Comparison of ENCODE assay signal across 12 cellular contexts in genomic region chr1:109615879-109616278, GRCh38. TPM values are rescaled to one million over a fixed set of nuclear protein-coding genes. Genes with fewer than 3 reads are reported as not detected.
A peak's percentile ranks its signal among the peaks of the same experiment; 100 is the strongest.
DNase-seq lines count a peak whose midpoint lies in the region; ATAC-seq, FAIRE-seq and TF ChIP-seq lines count a peak whose summit lies in the region.
"Had no signal": no experiment of that assay in that cellular context is flagged by ENCODE, and none has a peak within 500 bp of the region (broad histone marks: within the 10 kb centered on the region; RNA-seq: fewer than 3 reads in every experiment).

No MANE protein-coding gene starts in this region.

- H3K27ac Mint-ChIP-seq in activated CD4-positive, alpha-beta memory T cell treated with anti-CD3 and anti-CD28 coated beads for 36 hours: peak overlapping the region; percentile 76

- TF ChIP-seq EP300 in HepG2 (IDR thresholded peaks at IDR 0.05; ENCODE audit: low read depth in 2 of 2, low read length in 2 of 2): no peak
- no peak for TF ChIP-seq EP300 in HepG2 (CRISPR knock-in tag; IDR thresholded peaks at IDR 0.05; ENCODE audit: borderline replicate concordance)
- peak in 1 of 4 donors; percentile 60 for TF ChIP-seq EP300 in upper lobe of left lung (IDR thresholded peaks at IDR 0.05)

- no peaks in the 10 kb centered on the region; a peak in 1 of 5 replicates for H3K27me3 ChIP-seq in HepG2 (ENCODE audit: control insufficient read depth in 1 of 2, insufficient read depth in 2 of 2, low read length in 2 of 2)
- no peaks in the 10 kb centered on the region for H3K27me3 ChIP-seq in upper lobe of left lung

- H4K20me1 ChIP-seq in HepG2 (ENCODE audit: insufficient read depth, low read length): peaks cover under 1% of the 10 kb centered on the region; the same call in 1 of the 2 replicates

- ATAC-seq in Right ventricle myocardium superior (ENCODE audit: poor library complexity) (peak; percentile 15), Right ventricle myocardium inferior (no peak), HepG2 (no peak), upper lobe of left lung (ENCODE audit: low FRiP score in 2 of 2) (peak; percentile 61 to 70), GM18520 (IDR thresholded peaks at IDR 0.05; ENCODE audit: unreplicated experiment) (no peak), HG03457 (IDR thresholded peaks at IDR 0.05; ENCODE audit: unreplicated experiment) (no peak), GM18861 (IDR thresholded peaks at IDR 0.05; ENCODE audit: unreplicated experiment) (no peak)

- no peaks in the 10 kb centered on the region for H3K36me3 Mint-ChIP-seq in activated CD4-positive, alpha-beta memory T cell treated with anti-CD3 and anti-CD28 coated beads for 36 hours

- POLR2A ChIA-PET in activated CD4-positive, alpha-beta memory T cell treated with anti-CD3 and anti-CD28 coated beads for 36 hours (lab: Charles Lee): interaction anchor here (0.8 to 2.2 kb wide), 2 partner anchors 67 to 109 kb away, joined by 3 to 11 read pairs; partner anchors contain the start of gene GNAI3
- POLR2A ChIA-PET in HepG2 (lab: Yijun Ruan, JAX): interaction anchor here (2.4 kb wide), 1 partner anchor 67 kb away, joined by 24 read pairs; the partner anchor contains the start of gene GNAI3

- H3K9me3 ChIP-seq in HepG2 (ENCODE audit: low read length): no peaks in the 10 kb centered on the region
- H3K9me3 ChIP-seq in upper lobe of left lung: no peaks in the 10 kb centered on the region

- TF ChIP-seq POLR2A in HepG2 (IDR thresholded peaks at IDR 0.05; ENCODE audit: insufficient read depth in 1 of 2, low read depth in 2 of 2, low read length in 2 of 2): no peak
- peak in 1 of 4 donors; percentile 62 for TF ChIP-seq POLR2A in upper lobe of left lung (IDR thresholded peaks at IDR 0.05)

- H3K27ac ChIP-seq in HepG2 (ENCODE audit: extremely low read length, insufficient read depth, low read length) (no peak overlapping the region), upper lobe of left lung (peak overlapping the region; percentile 72 to 85 (median 78))

- H3K36me3 ChIP-seq in HepG2 (replicated peaks in 1 of 2; ENCODE audit: control insufficient read depth in 1 of 2, insufficient read depth in 2 of 2, low read length in 2 of 2): no peaks in the 10 kb centered on the region
- no peaks in the 10 kb centered on the region for H3K36me3 ChIP-seq in upper lobe of left lung

- CTCF ChIA-PET in activated CD4-positive, alpha-beta memory T cell treated with anti-CD3 and anti-CD28 coated beads for 36 hours (lab: Charles Lee): interaction anchor here (1.5 to 6.1 kb wide), 5 partner anchors 14 to 84 kb away, joined by 4 to 34 read pairs (median 11); partner anchors contain the start of gene GNAI3
- CTCF ChIA-PET in HepG2 (lab: Yijun Ruan, JAX; ENCODE audit: low intra/inter-chr PET ratio, low total read pairs): no interaction called here

- no TSS peak for BruUV-seq in HepG2 (replicated peaks; lab: Mats Ljungman, UMichigan)

- WGBS in HepG2 (ENCODE audit: low lambda C conversion rate): 11% methylated on average over 3 of the region's 3 CpGs
- WGBS in upper lobe of left lung, 2 donors: 37 to 38% methylated on average over 3 of the region's 3 CpGs

- H3K4me1 ChIP-seq in HepG2 (ENCODE audit: insufficient read depth, low read length) (peaks cover 65% of the 10 kb centered on the region), upper lobe of left lung (peaks cover 19 to 48% (median 38%) of the 10 kb centered on the region in 4 donors)

- peak overlapping the region; percentile 69 for H3K4me2 ChIP-seq in HepG2 (ENCODE audit: low read depth, low read length)

- intact Hi-C loops in Right ventricle myocardium superior (cut with DNase I): no loop called here
- intact Hi-C loops in Right ventricle myocardium inferior (cut with DNase I): loop anchor here (5.0 kb wide), 1 partner anchor 39 kb away; no protein-coding TSS in a partner anchor
- intact Hi-C loops in activated CD4-positive, alpha-beta memory T cell treated with anti-CD3 and anti-CD28 coated beads for 36 hours (cut with micrococcal nuclease): loop anchor here (5.0 kb wide), 1 partner anchor 124 kb away; the partner anchor contains the start of gene CYB561D1
- intact Hi-C loops in HepG2 (cut with micrococcal nuclease; ENCODE audit: unreplicated experiment): loop anchor here (1.0 kb wide), 1 partner anchor 41 kb away; no protein-coding TSS in a partner anchor

- DNase-seq in Right ventricle myocardium superior (no peak), Right ventricle myocardium inferior (ENCODE audit: missing footprints) (no peak), HepG2 (ENCODE audit: low spot score) (no peak), upper lobe of left lung (peak in 1 of 2 donors; percentile 71)
- no peak for DNase-seq in activated CD4-positive, alpha-beta memory T cell treated with anti-CD3 and anti-CD28 coated beads for 36 hours
- DNase-seq: activated CD4-positive, CD25-positive, alpha-beta regulatory T cell; NCI-H524 treated with DMSO at 0.1 percent for 48 hours had no signal

- in situ Hi-C loops in HepG2 (cut with HindIII; ENCODE audit: extremely low pct_ligation_motif_present, low pct_unique_long_range_greater_than_20kb): no loop called here

- H3K9me3 Mint-ChIP-seq in activated CD4-positive, alpha-beta memory T cell treated with anti-CD3 and anti-CD28 coated beads for 36 hours: no peaks in the 10 kb centered on the region

- H3K4me1 Mint-ChIP-seq in activated CD4-positive, alpha-beta memory T cell treated with anti-CD3 and anti-CD28 coated beads for 36 hours (ENCODE audit: low read depth): peaks cover 33% of the 10 kb centered on the region

- no peak overlapping the region for H3K4me3 Mint-ChIP-seq in activated CD4-positive, alpha-beta memory T cell treated with anti-CD3 and anti-CD28 coated beads for 36 hours

- no peak overlapping the region for H3K9ac ChIP-seq in HepG2 (ENCODE audit: insufficient read depth, low read depth, low read length)

- TF ChIP-seq CTCF in HepG2 (CRISPR knock-in tag; IDR thresholded peaks at IDR 0.05) (no peak), upper lobe of left lung (IDR thresholded peaks at IDR 0.05) (no peak)

- H3K4me3 ChIP-seq in HepG2 (replicated peaks in 1 of 3; ENCODE audit: insufficient read depth in 1 of 3, low read depth in 2 of 3, low read length in 3 of 3) (peak overlapping the region in 1 of 3 experiments; percentile 25; a peak in 1 of 6 replicates), upper lobe of left lung (no peak overlapping the region)

- TF ChIP-seq RAD21 in HepG2 (CRISPR knock-in tag; IDR thresholded peaks at IDR 0.05): no peak

- FAIRE-seq in HepG2 (lab: Jason Lieb, UNC): peak; percentile 42
- FAIRE-seq: frontal cortex had no signal

- H3K79me2 ChIP-seq in HepG2 (ENCODE audit: insufficient read depth, low read length): peaks cover 15% of the 10 kb centered on the region

- H3K27me3 Mint-ChIP-seq in activated CD4-positive, alpha-beta memory T cell treated with anti-CD3 and anti-CD28 coated beads for 36 hours: no peaks in the 10 kb centered on the region

- H2AFZ ChIP-seq in HepG2 (ENCODE audit: low read length): peak overlapping the region; percentile 48

RNA-seq across cellular contexts. Expression of gene GNAT2, which starts 3.5 kb away (rescaled TPM):
- total RNA-seq in Right ventricle myocardium superior: not detected
- total RNA-seq in Right ventricle myocardium inferior: not detected
- total RNA-seq in activated CD4-positive, alpha-beta memory T cell treated with anti-CD3 and anti-CD28 coated beads for 36 hours: under 1 TPM; 0.29 to 0.31 TPM
- total RNA-seq in HepG2 (2016; rRNA removed; fragmentation: Illumina TruSeq; extraction: Trizol): 0.20 and 0.24 TPM in 2 replicates
- total RNA-seq in HepG2 (2016; cell fraction: cytosol; rRNA removed; fragmentation: Illumina TruSeq; extraction: Trizol; ENCODE audit: low read depth): not detected in 2 replicates
- 0.49 and 0.61 TPM in 2 replicates for total RNA-seq in HepG2 (2016; cell fraction: insoluble cytoplasmic fraction; rRNA removed; fragmentation: Illumina TruSeq; extraction: Trizol)
- 0.21 TPM in 1 of 2 replicates, not detected in the other for total RNA-seq in HepG2 (2016; cell fraction: membrane; rRNA removed; fragmentation: Illumina TruSeq; extraction: Trizol)
- not detected in 2 replicates for total RNA-seq in HepG2 (2016; cell fraction: nucleus; rRNA removed; fragmentation: Illumina TruSeq; extraction: Trizol)
- polyA plus RNA-seq in HepG2 (2011; rRNA removed): 0.08 TPM in 1 of 2 replicates, not detected in the other
- polyA plus RNA-seq in HepG2 (2011; cell fraction: cytosol; rRNA removed): 0.04 and 0.05 TPM in 2 replicates
- polyA plus RNA-seq in HepG2 (2011; cell fraction: nucleus; rRNA removed): not detected in 2 replicates
- polyA plus RNA-seq in HepG2 (2012): not detected in 2 replicates
- 0.18 TPM in 1 of 2 replicates, not detected in the other for polyA plus RNA-seq in HepG2 (2016; cell fraction: cytosol; fragmentation: Illumina TruSeq; extraction: Trizol; ENCODE audit: low read depth)
- polyA plus RNA-seq in HepG2 (2016; cell fraction: insoluble cytoplasmic fraction; fragmentation: Illumina TruSeq; extraction: Trizol; ENCODE audit: low read depth): not detected in 2 replicates
- 0.17 and 0.52 TPM in 2 replicates for polyA plus RNA-seq in HepG2 (2016; cell fraction: membrane; fragmentation: Illumina TruSeq; extraction: Trizol; ENCODE audit: low read depth)
- not detected in 2 replicates for polyA plus RNA-seq in HepG2 (2016; cell fraction: nucleus; fragmentation: Illumina TruSeq; extraction: Trizol; ENCODE audit: insufficient read depth, low read depth)
- polyA minus RNA-seq in HepG2 (2011; rRNA and poly(A)+ RNA removed; ENCODE audit: low replicate concordance): not detected in 2 replicates
- polyA minus RNA-seq in HepG2 (2011; cell fraction: cytosol; rRNA and poly(A)+ RNA removed): not detected in 2 replicates
- not detected in 2 replicates for polyA minus RNA-seq in HepG2 (2011; cell fraction: nucleus; rRNA and poly(A)+ RNA removed)
- under 1 TPM in 2 of 6 donors, not detected in 4; 0.20 to 0.46 TPM for total RNA-seq in upper lobe of left lung
- total RNA-seq: aorta, frontal cortex had no signal
- polyA plus RNA-seq: aorta had no signal

RNA-seq across cellular contexts. Expression of gene AMPD2, which starts 3.8 kb away (rescaled TPM):
- total RNA-seq in Right ventricle myocardium superior: 11.5 TPM
- total RNA-seq in Right ventricle myocardium inferior: 11.9 TPM
- total RNA-seq in activated CD4-positive, alpha-beta memory T cell treated with anti-CD3 and anti-CD28 coated beads for 36 hours: 10 to 100 TPM; 79.1 to 93.3 TPM
- total RNA-seq in HepG2 (2016; rRNA removed; fragmentation: Illumina TruSeq; extraction: Trizol): 35.4 and 62.3 TPM in 2 replicates
- 20.0 and 20.2 TPM in 2 replicates for total RNA-seq in HepG2 (2016; cell fraction: cytosol; rRNA removed; fragmentation: Illumina TruSeq; extraction: Trizol; ENCODE audit: low read depth)
- total RNA-seq in HepG2 (2016; cell fraction: insoluble cytoplasmic fraction; rRNA removed; fragmentation: Illumina TruSeq; extraction: Trizol): 32.6 and 64.7 TPM in 2 replicates
- total RNA-seq in HepG2 (2016; cell fraction: membrane; rRNA removed; fragmentation: Illumina TruSeq; extraction: Trizol): 19.8 and 21.1 TPM in 2 replicates
- total RNA-seq in HepG2 (2016; cell fraction: nucleus; rRNA removed; fragmentation: Illumina TruSeq; extraction: Trizol): 80.0 and 95.3 TPM in 2 replicates
- 82.0 and 101 TPM in 2 replicates for polyA plus RNA-seq in HepG2 (2011; rRNA removed)
- 18.3 and 29.8 TPM in 2 replicates for polyA plus RNA-seq in HepG2 (2011; cell fraction: cytosol; rRNA removed)
- 742 and 904 TPM in 2 replicates for polyA plus RNA-seq in HepG2 (2011; cell fraction: nucleus; rRNA removed)
- 61.2 and 88.0 TPM in 2 replicates for polyA plus RNA-seq in HepG2 (2012)
- polyA plus RNA-seq in HepG2 (2016; cell fraction: cytosol; fragmentation: Illumina TruSeq; extraction: Trizol; ENCODE audit: low read depth): 4.4 and 5.7 TPM in 2 replicates
- polyA plus RNA-seq in HepG2 (2016; cell fraction: insoluble cytoplasmic fraction; fragmentation: Illumina TruSeq; extraction: Trizol; ENCODE audit: low read depth): 30.8 and 40.4 TPM in 2 replicates
- polyA plus RNA-seq in HepG2 (2016; cell fraction: membrane; fragmentation: Illumina TruSeq; extraction: Trizol; ENCODE audit: low read depth): 9.8 and 10.4 TPM in 2 replicates
- 212 and 215 TPM in 2 replicates for polyA plus RNA-seq in HepG2 (2016; cell fraction: nucleus; fragmentation: Illumina TruSeq; extraction: Trizol; ENCODE audit: insufficient read depth, low read depth)
- 85.1 and 107 TPM in 2 replicates for polyA minus RNA-seq in HepG2 (2011; rRNA and poly(A)+ RNA removed; ENCODE audit: low replicate concordance)
- polyA minus RNA-seq in HepG2 (2011; cell fraction: cytosol; rRNA and poly(A)+ RNA removed): 18.3 and 23.2 TPM in 2 replicates
- 112 and 125 TPM in 2 replicates for polyA minus RNA-seq in HepG2 (2011; cell fraction: nucleus; rRNA and poly(A)+ RNA removed)
- 100 to 1,000 TPM in 1 of 6 donors, 10 to 100 TPM in 5; 39.5 to 183 (median 58.9) TPM for total RNA-seq in upper lobe of left lung

RNA-seq across cellular contexts. Expression of gene GSTM4, which starts 40.0 kb away (rescaled TPM):
- 37.3 TPM for total RNA-seq in Right ventricle myocardium superior
- total RNA-seq in Right ventricle myocardium inferior: 35.1 TPM
- 10 to 100 TPM in 1 of 2 experiments, 1 to 10 TPM in 1; 8.2 to 12.0 TPM for total RNA-seq in activated CD4-positive, alpha-beta memory T cell treated with anti-CD3 and anti-CD28 coated beads for 36 hours
- 25.3 and 30.6 TPM in 2 replicates for total RNA-seq in HepG2 (2016; rRNA removed; fragmentation: Illumina TruSeq; extraction: Trizol)
- total RNA-seq in HepG2 (2016; cell fraction: cytosol; rRNA removed; fragmentation: Illumina TruSeq; extraction: Trizol; ENCODE audit: low read depth): 5.6 and 6.1 TPM in 2 replicates
- 24.3 and 31.1 TPM in 2 replicates for total RNA-seq in HepG2 (2016; cell fraction: insoluble cytoplasmic fraction; rRNA removed; fragmentation: Illumina TruSeq; extraction: Trizol)
- 7.3 and 9.5 TPM in 2 replicates for total RNA-seq in HepG2 (2016; cell fraction: membrane; rRNA removed; fragmentation: Illumina TruSeq; extraction: Trizol)
- total RNA-seq in HepG2 (2016; cell fraction: nucleus; rRNA removed; fragmentation: Illumina TruSeq; extraction: Trizol): 21.1 and 23.4 TPM in 2 replicates
- polyA plus RNA-seq in HepG2 (2011; rRNA removed): 36.7 and 40.8 TPM in 2 replicates
- 29.0 and 30.5 TPM in 2 replicates for polyA plus RNA-seq in HepG2 (2011; cell fraction: cytosol; rRNA removed)
- polyA plus RNA-seq in HepG2 (2011; cell fraction: nucleus; rRNA removed): 60.6 and 65.2 TPM in 2 replicates
- 22.1 and 35.2 TPM in 2 replicates for polyA plus RNA-seq in HepG2 (2012)
- polyA plus RNA-seq in HepG2 (2016; cell fraction: cytosol; fragmentation: Illumina TruSeq; extraction: Trizol; ENCODE audit: low read depth): 7.6 and 9.9 TPM in 2 replicates
- 56.0 and 57.9 TPM in 2 replicates for polyA plus RNA-seq in HepG2 (2016; cell fraction: insoluble cytoplasmic fraction; fragmentation: Illumina TruSeq; extraction: Trizol; ENCODE audit: low read depth)
- 10.7 and 14.0 TPM in 2 replicates for polyA plus RNA-seq in HepG2 (2016; cell fraction: membrane; fragmentation: Illumina TruSeq; extraction: Trizol; ENCODE audit: low read depth)
- polyA plus RNA-seq in HepG2 (2016; cell fraction: nucleus; fragmentation: Illumina TruSeq; extraction: Trizol; ENCODE audit: insufficient read depth, low read depth): 45.9 and 50.6 TPM in 2 replicates
- 10.0 and 40.8 TPM in 2 replicates for polyA minus RNA-seq in HepG2 (2011; rRNA and poly(A)+ RNA removed; ENCODE audit: low replicate concordance)
- polyA minus RNA-seq in HepG2 (2011; cell fraction: cytosol; rRNA and poly(A)+ RNA removed): 14.8 and 15.5 TPM in 2 replicates
- 23.6 and 26.2 TPM in 2 replicates for polyA minus RNA-seq in HepG2 (2011; cell fraction: nucleus; rRNA and poly(A)+ RNA removed)
- total RNA-seq in upper lobe of left lung: 10 to 100 TPM; 10.7 to 28.3 (median 15.9) TPM

RNA-seq across cellular contexts. Expression of gene GSTM2, which starts 52.0 kb away (rescaled TPM):
- total RNA-seq in Right ventricle myocardium superior (70.8 TPM), Right ventricle myocardium inferior (77.4 TPM), HepG2 (2016; rRNA removed; fragmentation: Illumina TruSeq; extraction: Trizol) (6.5 and 7.0 TPM in 2 replicates), upper lobe of left lung (100 to 1,000 TPM in 1 of 6 donors, 10 to 100 TPM in 5; 19.0 to 263 (median 31.6) TPM)
- total RNA-seq in activated CD4-positive, alpha-beta memory T cell treated with anti-CD3 and anti-CD28 coated beads for 36 hours: 10 to 100 TPM in 1 of 2 experiments, 1 to 10 TPM in 1; 8.2 to 11.9 TPM
- total RNA-seq in HepG2 (2016; cell fraction: cytosol; rRNA removed; fragmentation: Illumina TruSeq; extraction: Trizol; ENCODE audit: low read depth): 1.9 and 2.5 TPM in 2 replicates
- total RNA-seq in HepG2 (2016; cell fraction: insoluble cytoplasmic fraction; rRNA removed; fragmentation: Illumina TruSeq; extraction: Trizol): 8.1 and 8.3 TPM in 2 replicates
- total RNA-seq in HepG2 (2016; cell fraction: membrane; rRNA removed; fragmentation: Illumina TruSeq; extraction: Trizol): 2.0 and 2.7 TPM in 2 replicates
- total RNA-seq in HepG2 (2016; cell fraction: nucleus; rRNA removed; fragmentation: Illumina TruSeq; extraction: Trizol): 8.1 and 8.5 TPM in 2 replicates
- 15.0 and 17.0 TPM in 2 replicates for polyA plus RNA-seq in HepG2 (2011; rRNA removed)
- polyA plus RNA-seq in HepG2 (2011; cell fraction: cytosol; rRNA removed): 5.9 and 7.2 TPM in 2 replicates
- polyA plus RNA-seq in HepG2 (2011; cell fraction: nucleus; rRNA removed): 102 and 131 TPM in 2 replicates
- 19.7 and 21.3 TPM in 2 replicates for polyA plus RNA-seq in HepG2 (2012)
- 4.7 and 5.2 TPM in 2 replicates for polyA plus RNA-seq in HepG2 (2016; cell fraction: cytosol; fragmentation: Illumina TruSeq; extraction: Trizol; ENCODE audit: low read depth)
- polyA plus RNA-seq in HepG2 (2016; cell fraction: insoluble cytoplasmic fraction; fragmentation: Illumina TruSeq; extraction: Trizol; ENCODE audit: low read depth): 15.3 and 17.0 TPM in 2 replicates
- polyA plus RNA-seq in HepG2 (2016; cell fraction: membrane; fragmentation: Illumina TruSeq; extraction: Trizol; ENCODE audit: low read depth): 3.5 and 4.5 TPM in 2 replicates
- polyA plus RNA-seq in HepG2 (2016; cell fraction: nucleus; fragmentation: Illumina TruSeq; extraction: Trizol; ENCODE audit: insufficient read depth, low read depth): 30.8 and 32.2 TPM in 2 replicates
- 0.26 and 6.7 TPM in 2 replicates for polyA minus RNA-seq in HepG2 (2011; rRNA and poly(A)+ RNA removed; ENCODE audit: low replicate concordance)
- polyA minus RNA-seq in HepG2 (2011; cell fraction: cytosol; rRNA and poly(A)+ RNA removed): 1.7 and 2.7 TPM in 2 replicates
- 12.9 TPM in 2 replicates for polyA minus RNA-seq in HepG2 (2011; cell fraction: nucleus; rRNA and poly(A)+ RNA removed)

Comparison
In these comparisons a context has a peak if more than half of its experiments do, and no peak if none do; other contexts are left out.
1. ATAC-seq: peak in Right ventricle myocardium superior (single experiment) and upper lobe of left lung (2 of 2); none in Right ventricle myocardium inferior (single experiment), HepG2 (single experiment), GM18520 (single experiment), HG03457 (single experiment) and GM18861 (single experiment).